Comparison of ENCODE assay signal across 8 cellular contexts in genomic region chr2:208062113-208062512, GRCh38. TPM values are rescaled to one million over a fixed set of nuclear protein-coding genes. Genes with fewer than 3 reads are reported as not detected.
DNase-seq lines count a peak whose midpoint lies in the region; ATAC-seq and TF ChIP-seq lines count a peak whose summit lies in the region.

No MANE protein-coding gene starts in this region.

- H2AFZ ChIP-seq in GM23338 (no peak overlapping the region), hepatocyte (no peak overlapping the region)

- H3K27me3 ChIP-seq in BE2C, result no peaks in the 10 kb centered on the region
- no peaks in the 10 kb centered on the region for H3K27me3 ChIP-seq in GM23338 (ENCODE audit: insufficient read depth)
- H3K27me3 ChIP-seq in hepatocyte, result no peaks in the 10 kb centered on the region

- DNase-seq in BE2C (peak; percentile 40), GM23338 (ENCODE audit: low spot score) (peak; percentile 86), SK-N-DZ (ENCODE audit: low spot score) (peak; percentile 62), hepatocyte (ENCODE audit: low spot score) (peak; percentile 64), HEK293T (ENCODE audit: extremely low spot score) (no peak), NK-92 (lab: John Stamatoyannopoulos, UW; ENCODE audit: unreplicated experiment) (no peak), cerebellum (ENCODE audit: low spot score) (no peak)

- peak; percentile 87 for ATAC-seq in GM23338
- ATAC-seq in GM18498 (IDR thresholded peaks at IDR 0.05; ENCODE audit: unreplicated experiment), result no peak

- H3K4me3 Mint-ChIP-seq in GM23338, result no peak overlapping the region

- H3K4me3 ChIP-seq in BE2C (ENCODE audit: low read depth, low read length) (no peak overlapping the region), GM23338 (no peak overlapping the region), hepatocyte (no peak overlapping the region)

- peaks cover 8% of the 10 kb centered on the region for H3K27me3 Mint-ChIP-seq in GM23338 (ENCODE audit: insufficient read depth, low read depth, poor library complexity)

- H3K4me2 ChIP-seq in GM23338 (no peak overlapping the region), hepatocyte (no peak overlapping the region)

- no peak overlapping the region for H3K27ac Mint-ChIP-seq in GM23338

- CTCF ChIA-PET in HEK293T (lab: Yijun Ruan, JAX), result no interaction called here

- no peaks in the 10 kb centered on the region; the same call in 1 of the 2 replicates for H3K9me3 ChIP-seq in BE2C
- no peaks in the 10 kb centered on the region for H3K9me3 ChIP-seq in hepatocyte (ENCODE audit: low read depth)

- H3K4me1 ChIP-seq in BE2C (no peaks in the 10 kb centered on the region), GM23338 (ENCODE audit: insufficient read depth) (no peaks in the 10 kb centered on the region), hepatocyte (ENCODE audit: insufficient read depth) (no peaks in the 10 kb centered on the region)

- no peaks in the 10 kb centered on the region for H3K9me2 ChIP-seq in GM23338 (ENCODE audit: insufficient read depth)
- no peaks in the 10 kb centered on the region for H3K9me2 ChIP-seq in hepatocyte (replicated peaks; ENCODE audit: insufficient read depth)

- H3K36me3 Mint-ChIP-seq in GM23338 (ENCODE audit: low read depth), result no peaks in the 10 kb centered on the region

- peak; percentile 58 for TF ChIP-seq CTCF in BE2C (IDR thresholded peaks at IDR 0.05; ENCODE audit: low read depth, low read length)
- peak; percentile 82 to 85 for TF ChIP-seq CTCF in GM23338 (conservative IDR thresholded peaks at IDR 0.05; ENCODE audit: low read depth in 2 of 2)
- TF ChIP-seq CTCF in hepatocyte (IDR thresholded peaks at IDR 0.05; ENCODE audit: poor library complexity), result peak; percentile 50

- H3K36me3 ChIP-seq in BE2C (no peaks in the 10 kb centered on the region), GM23338 (ENCODE audit: insufficient read depth) (no peaks in the 10 kb centered on the region), hepatocyte (replicated peaks; ENCODE audit: insufficient read depth, low read depth) (no peaks in the 10 kb centered on the region)

- H3K27ac ChIP-seq in GM23338 (ENCODE audit: low read depth) (no peak overlapping the region), hepatocyte (no peak overlapping the region)

- H4K20me1 ChIP-seq in GM23338 (replicated peaks; ENCODE audit: insufficient read depth) (no peaks in the 10 kb centered on the region), hepatocyte (ENCODE audit: insufficient read depth, poor library complexity, severe bottlenecking) (no peaks in the 10 kb centered on the region)

- WGBS in hepatocyte (ENCODE audit: low lambda C conversion rate, missing lambda C conversion rate), result 33% methylated on average over 4 of the region's 4 CpGs

- no peaks in the 10 kb centered on the region for H3F3A ChIP-seq in GM23338 (replicated peaks; ENCODE audit: low read depth)

- H3K79me2 ChIP-seq in GM23338 (replicated peaks; ENCODE audit: insufficient read depth) (no peaks in the 10 kb centered on the region), hepatocyte (no peaks in the 10 kb centered on the region)

- no peaks in the 10 kb centered on the region for H3K4me1 Mint-ChIP-seq in GM23338

- no peaks in the 10 kb centered on the region; the same call in 1 of the 3 replicates for H3K9me3 Mint-ChIP-seq in GM23338

- POLR2A ChIA-PET in HEK293T (lab: Yijun Ruan, JAX), result no interaction called here

TF ChIP-seq in GM23338, 12 proteins besides CTCF, POLR2A, EP300 and RAD21 (continues in another document):
- TF ChIP-seq POLR2AphosphoS5 (IDR thresholded peaks at IDR 0.05; ENCODE audit: low read depth), result no peak
- TF ChIP-seq EZH2 (IDR thresholded peaks at IDR 0.05; ENCODE audit: low read depth, unreplicated experiment), result no peak
- no peak for TF ChIP-seq STAT1 (IDR thresholded peaks at IDR 0.05; ENCODE audit: unreplicated experiment)

TF ChIP-seq in HEK293T, 16 proteins besides CTCF, POLR2A, EP300 and RAD21:
- TF ChIP-seq SUZ12 (IDR thresholded peaks at IDR 0.05), result no peak

RNA-seq across cellular contexts. Expression of gene PLEKHM3, which starts 36.8 kb away (rescaled TPM):
- polyA plus RNA-seq in BE2C (2012; ENCODE audit: insufficient read depth, insufficient read length, low read depth), result 9.3 TPM
- total RNA-seq in GM23338 (2014; rRNA removed; shearing (Covaris generic)), result 5.6 and 8.8 TPM in 2 replicates
- polyA plus RNA-seq in GM23338 (2016; fragmentation: Nextera tagmentation; extraction: Ambion mirVana) (3.5 and 3.9 TPM in 2 replicates), hepatocyte (4.2 and 7.2 TPM in 2 replicates)
- 6.6 and 6.9 TPM in 2 replicates for polyA plus RNA-seq in SK-N-DZ (2014; cell fraction: cytosol; rRNA removed)
- 3.1 and 5.9 TPM in 2 replicates for polyA plus RNA-seq in SK-N-DZ (2014; cell fraction: nucleus; rRNA removed)
- total RNA-seq in hepatocyte (11.1 and 14.3 TPM in 2 replicates), cerebellum (32.6 TPM)

Comparison
In these comparisons a context has a peak if more than half of its experiments do, and no peak if none do; other contexts are left out.
1. DNase-seq: peak in BE2C (single experiment), GM23338 (single experiment), SK-N-DZ (single experiment) and hepatocyte (single experiment); none in HEK293T (single experiment), NK-92 (single experiment) and cerebellum (single experiment).
2. Peak in every context shown above with its lines, with median percentiles within 50 percentile points of each other: CTCF ChIP-seq.